In genomic region chr2:134919360-134920210, GRCh38 we compare ENCODE assay signal across 8 cellular contexts. TPM values are rescaled to one million over a fixed set of nuclear protein-coding genes. Genes with fewer than 3 reads are reported as not detected.
DNase-seq lines count a peak whose midpoint lies in the region; ATAC-seq, FAIRE-seq and TF ChIP-seq lines count a peak whose summit lies in the region.

No MANE protein-coding gene starts in this region.

- H3K4me2 ChIP-seq in K562 (ENCODE audit: insufficient read depth, low read length), result peak overlapping the region; percentile 90; the same call in 1 of the 2 replicates

- no peak for TF ChIP-seq RAD21 in K562 (CRISPR knock-in tag; conservative IDR thresholded peaks at IDR 0.05 in 1 of 2, IDR thresholded peaks at IDR 0.05 in 1 of 2)

- H3K4me1 ChIP-seq in Caco-2, result 0 out of 2 replicates have a peak, but pooled peaks cover 8% of the 10 kb centered on the region
- H3K4me1 ChIP-seq in K562 (replicated peaks in 1 of 2; ENCODE audit: control insufficient read depth in 2 of 2, insufficient read depth in 2 of 2, low read length in 2 of 2), result peaks cover 3 to 8% of the 10 kb centered on the region in 2 experiments

- peaks cover 6% of the 10 kb centered on the region for H4K20me1 ChIP-seq in K562 (replicated peaks; ENCODE audit: control insufficient read depth, insufficient read depth, low read length)

- no peak for DNase-seq in Caco-2
- DNase-seq in SK-MEL-5 (ENCODE audit: low read depth, low spot score), result peak; percentile 37
- no peak for DNase-seq in K562 (ENCODE audit: extremely low read depth in 1 of 4, low spot score in 3 of 4)
- DNase-seq in stimulated activated CD4-positive, alpha-beta T cell treated with anti-CD3 and anti-CD28 coated beads, Interleukin-1b, Interleukin-23, amount 100 ng/mL, for 24 hours (ENCODE audit: low read depth in 4 of 4, low spot score in 1 of 4), result peak; percentile 20 to 33 (median 26)
- no peak for DNase-seq in NCI-H82 (lab: John Stamatoyannopoulos, UW)
- DNase-seq in Ammon's horn (ENCODE audit: low spot score), result no peak

- 1% methylated on average over 29 of the region's 29 CpGs for WGBS in K562 (ENCODE audit: insufficient coverage, low coverage, missing lambda C conversion rate)

- BruUV-seq in Caco-2 (replicated peaks; lab: Mats Ljungman, UMichigan) (no TSS peak), K562 (replicated peaks; lab: Mats Ljungman, UMichigan) (no TSS peak)

- no peaks in the 10 kb centered on the region for H3K36me3 ChIP-seq in Caco-2 (ENCODE audit: control insufficient read depth, insufficient read depth, low read length)
- H3K36me3 ChIP-seq in K562 (ENCODE audit: control insufficient read depth, insufficient read depth, low read length), result peaks cover 42% of the 10 kb centered on the region; the same call in 2 of the 3 replicates

- peak overlapping the region; percentile 98 to 100 for H3K9ac ChIP-seq in K562 (ENCODE audit: insufficient read depth in 1 of 2, low read depth in 2 of 2, low read length in 2 of 2)

- TF ChIP-seq POLR2A in K562 (conservative IDR thresholded peaks at IDR 0.05), result no peak

- TF ChIP-seq CTCF in Caco-2 (IDR thresholded peaks at IDR 0.05; ENCODE audit: insufficient read depth in 1 of 2, low read depth in 1 of 2, low read length in 1 of 2, severe bottlenecking in 1 of 2, unreplicated experiment in 1 of 2) (no peak), K562 (IDR thresholded peaks at IDR 0.05 in 2 of 3, conservative IDR thresholded peaks at IDR 0.05 in 1 of 3; ENCODE audit: insufficient read depth in 2 of 3, low read depth in 1 of 3, low read length in 3 of 3) (no peak)

- no peaks in the 10 kb centered on the region for H3K9me3 Mint-ChIP-seq in Caco-2 (ENCODE audit: unreplicated experiment)

- peak overlapping the region; percentile 97 for H3K27ac Mint-ChIP-seq in Caco-2 (ENCODE audit: unreplicated experiment)

- peaks cover 1% of the 10 kb centered on the region for H3K4me1 Mint-ChIP-seq in Caco-2 (ENCODE audit: low read depth, unreplicated experiment)

- H3K9me3 ChIP-seq in Caco-2 (no peaks in the 10 kb centered on the region), K562 (replicated peaks; ENCODE audit: control insufficient read depth, insufficient read depth, low read depth, low read length) (no peaks in the 10 kb centered on the region)

- H3K4me3 Mint-ChIP-seq in Caco-2 (ENCODE audit: unreplicated experiment), result peak overlapping the region; percentile 92

- peaks cover 37% of the 10 kb centered on the region for H3K36me3 Mint-ChIP-seq in Caco-2 (ENCODE audit: insufficient read depth, unreplicated experiment)

- H3K27ac ChIP-seq in K562 (ENCODE audit: extremely low read depth, low read depth, low read length), result peak overlapping the region; percentile 95

- H3K4me3 ChIP-seq in Caco-2 (ENCODE audit: low read depth, low read length) (peak overlapping the region; percentile 89), K562 (peak overlapping the region; percentile 79)

- no peak for TF ChIP-seq EP300 in K562 (IDR thresholded peaks at IDR 0.05; ENCODE audit: low read length)

- in situ Hi-C loops in SK-MEL-5 (cut with HindIII; ENCODE audit: low pct_unique_long_range_greater_than_20kb, low sequenced_read_pairs), result no loop called here
- in situ Hi-C loops in K562 (cut with MboI), result no loop called here

- H3K27me3 ChIP-seq in Caco-2 (replicated peaks; ENCODE audit: control insufficient read depth, insufficient read depth, low read length), result no peaks in the 10 kb centered on the region
- H3K27me3 ChIP-seq in K562 (ENCODE audit: control insufficient read depth in 2 of 2, insufficient read depth in 2 of 2, low read length in 2 of 2), result no peaks in the 10 kb centered on the region

- peaks cover 60% of the 10 kb centered on the region for H3K79me2 ChIP-seq in K562 (ENCODE audit: control insufficient read depth, insufficient read depth, low read length)

- H3K9me1 ChIP-seq in K562 (ENCODE audit: control insufficient read depth, insufficient read depth, low read length), result no peaks in the 10 kb centered on the region

- CTCF ChIA-PET in Caco-2 (lab: Charles Lee), result no interaction called here
- CTCF ChIA-PET in K562 (lab: Yijun Ruan, JAX; ENCODE audit: low intra/inter-chr PET ratio), result no interaction called here

- no peak for FAIRE-seq in K562 (lab: Jason Lieb, UNC)
- FAIRE-seq in islet of Langerhans (lab: Jason Lieb, UNC), result peak; percentile 82

- intact Hi-C loops in Caco-2 (cut with micrococcal nuclease; ENCODE audit: unreplicated experiment), result no loop called here
- intact Hi-C loops in K562 (cut with micrococcal nuclease), result loop anchor here (2.0 kb wide), 1 partner anchor 821 kb away; the partner anchor contains the start of gene UBXN4

- POLR2A ChIA-PET in Caco-2 (lab: Charles Lee), result interaction anchor here (1.0 kb wide), 1 partner anchor 611 kb away, joined by 6 read pairs; the partner anchor contains the start of genes R3HDM1 and ZRANB3
- POLR2A ChIA-PET in K562 (lab: Yijun Ruan, JAX), result interaction anchor here (0.7 to 1.9 kb wide), 5 partner anchors 8 to 26 kb away, joined by 3 to 5 read pairs (median 4); no protein-coding TSS in a partner anchor

- no peaks in the 10 kb centered on the region for H3K27me3 Mint-ChIP-seq in Caco-2 (ENCODE audit: insufficient read depth, unreplicated experiment)

- ATAC-seq in HG03045 (IDR thresholded peaks at IDR 0.05; ENCODE audit: unreplicated experiment), result peak; percentile 1
- ATAC-seq in K562, result peak; percentile 32

- H2AFZ ChIP-seq in K562 (ENCODE audit: low read depth, low read length), result peak overlapping the region; percentile 94

TF ChIP-seq in K562, 482 proteins besides CTCF, POLR2A, EP300 and RAD21 (continues in another document):
- no peak for TF ChIP-seq ZNF133 (CRISPR knock-in tag; IDR thresholded peaks at IDR 0.05)
- TF ChIP-seq DIDO1 (tag; IDR thresholded peaks at IDR 0.05; ENCODE audit: low read depth), result no peak
- no peak for TF ChIP-seq HCFC1 (IDR thresholded peaks at IDR 0.05; ENCODE audit: low read depth, low read length)
- no peak for TF ChIP-seq ZNF146 (CRISPR knock-in tag; IDR thresholded peaks at IDR 0.05; ENCODE audit: unreplicated experiment)
- TF ChIP-seq TBP (optimal IDR thresholded peaks at IDR 0.05; ENCODE audit: low read depth, low read length), result no peak
- no peak for TF ChIP-seq TCF7L2 (IDR thresholded peaks at IDR 0.05; ENCODE audit: low read depth, low read length)
- TF ChIP-seq GTF2F1 (IDR thresholded peaks at IDR 0.05; ENCODE audit: low read depth, low read length), result no peak
- TF ChIP-seq ZBTB33 (CRISPR knock-in tag; IDR thresholded peaks at IDR 0.05), result 0 out of 2 replicates have a peak, but pooled peaks have one; percentile 6
- TF ChIP-seq ZNF212 (CRISPR knock-in tag; IDR thresholded peaks at IDR 0.05), result no peak
- 0 out of 2 replicates have a peak, but pooled peaks have one; percentile 21 for TF ChIP-seq ETS1 (conservative IDR thresholded peaks at IDR 0.05; ENCODE audit: control insufficient read depth, low read depth, low read length)
- TF ChIP-seq ETS2 (tag; IDR thresholded peaks at IDR 0.05; ENCODE audit: borderline replicate concordance, poor library complexity, severe bottlenecking), result no peak
- TF ChIP-seq ZKSCAN8 (CRISPR knock-in tag; IDR thresholded peaks at IDR 0.05), result no peak
- TF ChIP-seq ZBED1 (IDR thresholded peaks at IDR 0.05), result no peak

RNA-seq across cellular contexts. Expression of gene CCNT2, which starts 1.0 kb away (rescaled TPM):
- total RNA-seq in Caco-2 (2022) (39.4 and 42.9 TPM in 2 replicates), K562 (2014; rRNA removed) (14.5 and 19.8 TPM in 2 replicates), K562 (2014; rRNA removed; fragmentation: Illumina TruSeq; extraction: Trizol) (29.3 and 32.0 TPM in 2 replicates), K562 (2015; rRNA removed; fragmentation: Illumina TruSeq; extraction: Trizol) (26.5 and 30.0 TPM in 2 replicates), K562 (2021) (28.0 and 29.0 TPM in 2 replicates)
- total RNA-seq in SK-MEL-5 (2014; rRNA removed; shearing (Covaris generic)), result 25.8 and 26.2 TPM in 2 replicates
- 6.2 and 10.8 TPM in 2 replicates for polyA plus RNA-seq in SK-MEL-5 (2015; cell fraction: cytosol; rRNA removed)
- polyA plus RNA-seq in SK-MEL-5 (2015; cell fraction: nucleus; rRNA removed), result 82.6 and 96.1 TPM in 2 replicates
- total RNA-seq in K562 (2011; cell fraction: chromatin; rRNA removed; ENCODE audit: low replicate concordance), result 83.8 and 133 TPM in 2 replicates
- total RNA-seq in K562 (2011; cell fraction: nucleolus; rRNA removed), result 42.4 and 51.6 TPM in 2 replicates
- 77.5 and 104 TPM in 2 replicates for total RNA-seq in K562 (2011; cell fraction: nucleoplasm; rRNA removed)
- polyA plus RNA-seq in K562 (2011; rRNA removed) (26.1 and 26.2 TPM in 2 replicates), K562 (2014; fragmentation: Illumina TruSeq; extraction: Trizol) (19.0 and 22.7 TPM in 2 replicates), K562 (2014; fragmentation: Nextera tagmentation; extraction: Ambion mirVana) (10 to 100 TPM; 12.6 to 16.9 TPM), K562 (2014; rRNA removed) (15.4 and 16.3 TPM in 2 replicates)
- polyA plus RNA-seq in K562 (2011; cell fraction: cytosol; rRNA removed), result 6.9 and 10.3 TPM in 2 replicates
- 56.8 and 60.1 TPM in 2 replicates for polyA plus RNA-seq in K562 (2011; cell fraction: nucleus; rRNA removed)
- polyA plus RNA-seq in K562 (2012), result 12.7 and 16.9 TPM in 2 replicates
- polyA minus RNA-seq in K562 (2011; rRNA and poly(A)+ RNA removed), result 54.7 and 66.0 TPM in 2 replicates
- polyA minus RNA-seq in K562 (2011; cell fraction: cytosol; rRNA and poly(A)+ RNA removed), result 13.6 and 19.6 TPM in 2 replicates
- 63.4 and 80.8 TPM in 2 replicates for polyA minus RNA-seq in K562 (2011; cell fraction: nucleus; rRNA and poly(A)+ RNA removed)

Comparison
In these comparisons a context has a peak if more than half of its experiments do, and no peak if none do; other contexts are left out.
1. DNase-seq: peak in SK-MEL-5 (single experiment) and stimulated activated CD4-positive, alpha-beta T cell treated with anti-CD3 and anti-CD28 coated beads, Interleukin-1b, Interleukin-23, amount 100 ng/mL, for 24 hours (4 of 4); none in Caco-2 (0 of 2), K562 (0 of 4), NCI-H82 (single experiment) and Ammon's horn (single experiment).